8 cellular contexts compared by ENCODE assay signal in genomic region chr9:136088939-136089696, GRCh38. TPM values are rescaled to one million over a fixed set of nuclear protein-coding genes. Genes with fewer than 3 reads are reported as not detected.
DNase-seq lines count a peak whose midpoint lies in the region; ATAC-seq and TF ChIP-seq lines count a peak whose summit lies in the region.
"Had no signal": no experiment of that assay in that cellular context is flagged by ENCODE, and none has a peak within 500 bp of the region (broad histone marks: within the 10 kb centered on the region; RNA-seq: fewer than 3 reads in every experiment).

No MANE protein-coding gene starts in this region.

- H3K4me1 ChIP-seq in esophagus muscularis mucosa (peaks cover 92 to 100% (median 99%) of the 10 kb centered on the region in 4 donors), sigmoid colon (peaks cover 0 to 97% (median 94%) of the 10 kb centered on the region in 4 donors)

- TF ChIP-seq EP300 in esophagus muscularis mucosa (IDR thresholded peaks at IDR 0.05) (no peak), sigmoid colon (IDR thresholded peaks at IDR 0.05) (peak in 1 of 4 donors; percentile 36)

- DNase-seq in H7 (peak; percentile 79), NOMO-1 (lab: John Stamatoyannopoulos, UW; ENCODE audit: unreplicated experiment in 2 of 2) (peak; percentile 96 to 98), esophagus muscularis mucosa (ENCODE audit: extremely low spot score) (no peak), sigmoid colon (peak; percentile 84), SW480 (ENCODE audit: low spot score) (no peak), DMS79 treated with DMSO at 0.1 percent for 48 hours (lab: John Stamatoyannopoulos, UW) (no peak)
- DNase-seq: activated effector memory CD4-positive, alpha-beta T cell treated with anti-CD3 and anti-CD28 coated beads, Interleukin-2, amount 50 U/mL, for 16 hours had no signal

- H3K4me3 ChIP-seq in H7 (ENCODE audit: insufficient read depth, low read depth, low read length) (no peak overlapping the region), esophagus muscularis mucosa (peak overlapping the region; percentile 26 to 49 (median 36)), sigmoid colon (peak overlapping the region in 2 of 4 donors; percentile 26 to 34)

- H3K36me3 ChIP-seq in H7 (replicated peaks; ENCODE audit: control insufficient read depth, insufficient read depth, low read length) (no peaks in the 10 kb centered on the region), esophagus muscularis mucosa (peaks cover 0 to 11% (median 7%) of the 10 kb centered on the region in 4 donors), sigmoid colon (no peaks in the 10 kb centered on the region)

- intact Hi-C loops in esophagus muscularis mucosa (cut with DNase I): loop anchor here (5.0 kb wide), 2 partner anchors 33 to 37 kb away; no protein-coding TSS in a partner anchor
- intact Hi-C loops in sigmoid colon (cut with DNase I): loop anchor here (2.0 to 5.0 kb wide), 2 partner anchors 22 to 37 kb away; no protein-coding TSS in a partner anchor

- H3K27ac ChIP-seq in esophagus muscularis mucosa (replicated peaks in 1 of 4): peak overlapping the region; percentile 85 to 99 (median 94)
- H3K27ac ChIP-seq in sigmoid colon: peak overlapping the region; percentile 97 to 98 (median 98)

- no peak for ATAC-seq in GM21381 (IDR thresholded peaks at IDR 0.05; ENCODE audit: unreplicated experiment)

- 31% methylated on average over 19 of the region's 22 CpGs for WGBS in esophagus muscularis mucosa
- 48 to 71% methylated on average over 22 of the region's 22 CpGs for WGBS in sigmoid colon, 2 donors

- TF ChIP-seq CTCF in esophagus muscularis mucosa (IDR thresholded peaks at IDR 0.05) (no peak), sigmoid colon (IDR thresholded peaks at IDR 0.05) (no peak)

- TF ChIP-seq POLR2A in esophagus muscularis mucosa (IDR thresholded peaks at IDR 0.05; ENCODE audit: low read depth): no peak
- peak in 1 of 2 donors; percentile 13 for TF ChIP-seq POLR2A in sigmoid colon (IDR thresholded peaks at IDR 0.05)

- H3K27me3 ChIP-seq in H7 (ENCODE audit: control insufficient read depth, insufficient read depth, low read length) (peaks cover 5% of the 10 kb centered on the region), esophagus muscularis mucosa (no peaks in the 10 kb centered on the region), sigmoid colon (no peaks in the 10 kb centered on the region)

- H3K9me3 ChIP-seq in esophagus muscularis mucosa (no peaks in the 10 kb centered on the region), sigmoid colon (no peaks in the 10 kb centered on the region)

RNA-seq across cellular contexts. Expression of gene NACC2, which starts 6.0 kb away (rescaled TPM):
- total RNA-seq in H7 (2014; rRNA removed; shearing (Covaris generic)): 16.6 and 19.3 TPM in 2 replicates
- 100 to 1,000 TPM in 3 of 4 donors, 10 to 100 TPM in 1; 93.8 to 192 (median 142) TPM for total RNA-seq in esophagus muscularis mucosa
- total RNA-seq in sigmoid colon: 10 to 100 TPM; 41.6 to 80.0 (median 65.4) TPM
- polyA plus RNA-seq in sigmoid colon: 10 to 100 TPM in 1 of 3 donors, 1 to 10 TPM in 2; 3.6 to 14.3 (median 5.1) TPM

RNA-seq across cellular contexts. Expression of gene TMEM250, which starts 29.6 kb away (rescaled TPM):
- total RNA-seq in H7 (2014; rRNA removed; shearing (Covaris generic)): 50.7 and 66.1 TPM in 2 replicates
- 10 to 100 TPM; 33.6 to 77.6 (median 59.4) TPM for total RNA-seq in esophagus muscularis mucosa
- 10 to 100 TPM; 23.7 to 35.6 (median 30.2) TPM for total RNA-seq in sigmoid colon
- polyA plus RNA-seq in sigmoid colon: 10 to 100 TPM; 25.4 to 48.4 (median 27.6) TPM

Comparison
In these comparisons a context has a peak if more than half of its experiments do, and no peak if none do; other contexts are left out.
1. DNase-seq: peak in H7 (single experiment), NOMO-1 (2 of 2) and sigmoid colon (single experiment); none in esophagus muscularis mucosa (single experiment), SW480 (single experiment) and DMS79 treated with DMSO at 0.1 percent for 48 hours (single experiment).